14 cellular contexts compared by ENCODE assay signal in the genomic region with DNA sequence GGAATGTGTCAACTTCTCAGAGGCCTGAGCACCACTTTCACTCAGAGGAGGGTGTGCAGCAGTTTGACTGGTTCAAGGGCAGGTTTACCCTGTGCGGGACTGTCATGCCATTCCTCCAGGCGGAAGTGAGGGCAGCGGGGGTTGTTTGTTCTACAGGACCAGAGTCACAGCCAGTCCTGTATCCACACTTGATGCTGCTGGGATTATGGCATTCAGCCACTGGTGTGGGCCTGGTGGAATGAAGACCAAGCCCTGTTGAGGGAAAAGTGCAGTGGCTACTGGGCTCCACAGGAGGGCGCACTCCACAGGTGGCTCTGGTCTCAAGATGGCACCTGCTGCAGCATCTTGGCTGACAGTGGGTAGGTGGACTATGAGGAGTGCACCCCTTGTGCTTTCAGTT. TPM values are rescaled to one million over a fixed set of nuclear protein-coding genes. Genes with fewer than 3 reads are reported as not detected.
DNase-seq lines count a peak whose midpoint lies in the region; ATAC-seq and TF ChIP-seq lines count a peak whose summit lies in the region.
"Had no signal": no experiment of that assay in that cellular context is flagged by ENCODE, and none has a peak within 500 bp of the region (broad histone marks: within the 10 kb centered on the region; RNA-seq: fewer than 3 reads in every experiment).

No MANE protein-coding gene starts in this region.

- H3K4me1 ChIP-seq in Panc1 (ENCODE audit: control insufficient read depth, insufficient read depth, low read length), result no peaks in the 10 kb centered on the region
- no peaks in the 10 kb centered on the region for H3K4me1 ChIP-seq in upper lobe of left lung
- H3K4me1 ChIP-seq: uterus had no signal

- H3K36me3 ChIP-seq in Panc1 (ENCODE audit: control insufficient read depth, insufficient read depth, low read length) (no peaks in the 10 kb centered on the region; the same call in 1 of the 2 replicates), upper lobe of left lung (no peaks in the 10 kb centered on the region)
- H3K36me3 ChIP-seq: BLaER1, uterus had no signal

- intact Hi-C loops in activated CD8-positive, alpha-beta T cell treated with anti-CD3 and anti-CD28 coated beads for 36 hours (cut with micrococcal nuclease), result no loop called here
- intact Hi-C loops in Panc1 (cut with micrococcal nuclease; ENCODE audit: unreplicated experiment), result no loop called here

- H3K9me3 ChIP-seq in Panc1 (ENCODE audit: control insufficient read depth, insufficient read depth, low read depth, low read length) (no peaks in the 10 kb centered on the region), upper lobe of left lung (peaks cover 0 to 6% (median 0%) of the 10 kb centered on the region in 4 donors)

- peak; percentile 30 for TF ChIP-seq CTCF in activated CD8-positive, alpha-beta T cell treated with anti-CD3 and anti-CD28 coated beads for 36 hours (IDR thresholded peaks at IDR 0.05)
- TF ChIP-seq CTCF in Panc1 (IDR thresholded peaks at IDR 0.05) (peak; percentile 67), glutamatergic neuron (IDR thresholded peaks at IDR 0.05; ENCODE audit: partially characterized antibody, unreplicated experiment) (peak; percentile 31), upper lobe of left lung (IDR thresholded peaks at IDR 0.05) (peak; percentile 28 to 80 (median 59))

- no peak overlapping the region for H3K27ac Mint-ChIP-seq in activated CD8-positive, alpha-beta T cell treated with anti-CD3 and anti-CD28 coated beads for 36 hours
- H3K27ac Mint-ChIP-seq in activated CD8-positive, alpha-beta T cell treated with anti-CD3 and anti-CD28 coated beads, Interleukin-2, amount 10 ng/mL, durations not matched to agents 7 days and 5 days, result no peak overlapping the region
- no peak overlapping the region for H3K27ac Mint-ChIP-seq in glutamatergic neuron (ENCODE audit: unreplicated experiment)
- H3K27ac Mint-ChIP-seq: activated naive CD4-positive, alpha-beta T cell treated with anti-CD3 and anti-CD28 coated beads, Interleukin-2, amount 50 U/mL, for 72 hours; IgD-negative memory B cell; nephron progenitor cell had no signal

- H3K4me3 ChIP-seq in Panc1 (ENCODE audit: low read depth in 2 of 2, low read length in 2 of 2), result no peak overlapping the region
- no peak overlapping the region for H3K4me3 ChIP-seq in upper lobe of left lung
- H3K4me3 ChIP-seq: BLaER1, uterus had no signal

- H3K4me3 Mint-ChIP-seq in activated CD8-positive, alpha-beta T cell treated with anti-CD3 and anti-CD28 coated beads for 36 hours, result no peak overlapping the region
- H3K4me3 Mint-ChIP-seq in activated CD8-positive, alpha-beta T cell treated with anti-CD3 and anti-CD28 coated beads, Interleukin-2, amount 10 ng/mL, durations not matched to agents 7 days and 5 days, result no peak overlapping the region
- H3K4me3 Mint-ChIP-seq in glutamatergic neuron (ENCODE audit: unreplicated experiment), result no peak overlapping the region
- H3K4me3 Mint-ChIP-seq: IgD-negative memory B cell, nephron progenitor cell had no signal

- in situ Hi-C loops in Panc1 (cut with HindIII; ENCODE audit: low pct_unique_long_range_greater_than_20kb, low sequenced_read_pairs), result no loop called here

- ATAC-seq in activated CD8-positive, alpha-beta T cell treated with anti-CD3 and anti-CD28 coated beads for 36 hours, result no peak
- ATAC-seq in activated CD8-positive, alpha-beta T cell treated with anti-CD3 and anti-CD28 coated beads, Interleukin-2, amount 10 ng/mL, durations not matched to agents 7 days and 5 days, result no peak
- ATAC-seq in Panc1, result no peak
- peak; percentile 42 to 94 for ATAC-seq in upper lobe of left lung (ENCODE audit: low FRiP score in 2 of 2)
- no peak for ATAC-seq in HG03045 (IDR thresholded peaks at IDR 0.05; ENCODE audit: unreplicated experiment)
- ATAC-seq: activated naive CD4-positive, alpha-beta T cell treated with anti-CD3 and anti-CD28 coated beads, Interleukin-2, amount 50 U/mL, for 72 hours had no signal

- H3K9me3 Mint-ChIP-seq in activated CD8-positive, alpha-beta T cell treated with anti-CD3 and anti-CD28 coated beads for 36 hours, result peaks cover 2% of the 10 kb centered on the region
- no peaks in the 10 kb centered on the region for H3K9me3 Mint-ChIP-seq in activated CD8-positive, alpha-beta T cell treated with anti-CD3 and anti-CD28 coated beads, Interleukin-2, amount 10 ng/mL, durations not matched to agents 7 days and 5 days (ENCODE audit: insufficient read depth)
- no peaks in the 10 kb centered on the region for H3K9me3 Mint-ChIP-seq in glutamatergic neuron (ENCODE audit: unreplicated experiment)

- TF ChIP-seq EP300 in upper lobe of left lung (IDR thresholded peaks at IDR 0.05), result no peak

- no peaks in the 10 kb centered on the region for H3K36me3 Mint-ChIP-seq in activated CD8-positive, alpha-beta T cell treated with anti-CD3 and anti-CD28 coated beads for 36 hours (ENCODE audit: low read depth)
- H3K36me3 Mint-ChIP-seq in activated CD8-positive, alpha-beta T cell treated with anti-CD3 and anti-CD28 coated beads, Interleukin-2, amount 10 ng/mL, durations not matched to agents 7 days and 5 days (ENCODE audit: low read depth), result no peaks in the 10 kb centered on the region
- H3K36me3 Mint-ChIP-seq in glutamatergic neuron (ENCODE audit: unreplicated experiment), result peaks cover 4% of the 10 kb centered on the region
- H3K36me3 Mint-ChIP-seq: activated naive CD4-positive, alpha-beta T cell treated with anti-CD3 and anti-CD28 coated beads, Interleukin-2, amount 50 U/mL, for 72 hours had no signal

- 47 to 73% methylated on average over 2 to 4 of the region's 4 CpGs for WGBS in upper lobe of left lung, 2 donors

- no peak for TF ChIP-seq POLR2A in upper lobe of left lung (IDR thresholded peaks at IDR 0.05)

- DNase-seq in activated CD8-positive, alpha-beta T cell treated with anti-CD3 and anti-CD28 coated beads for 36 hours, result peak; percentile 18
- no peak for DNase-seq in activated CD8-positive, alpha-beta T cell treated with anti-CD3 and anti-CD28 coated beads, Interleukin-2, amount 10 ng/mL, durations not matched to agents 7 days and 5 days
- DNase-seq in Panc1 (ENCODE audit: low read depth, low spot score), result no peak
- DNase-seq in glutamatergic neuron, result no peak
- peak in 1 of 2 donors; percentile 85 for DNase-seq in upper lobe of left lung
- DNase-seq in NCI-H1417 (lab: John Stamatoyannopoulos, UW), result no peak
- no peak for DNase-seq in HCEC 1CT
- DNase-seq: NCI-H774, nephron progenitor cell, uterus had no signal

- CTCF ChIA-PET in activated CD8-positive, alpha-beta T cell treated with anti-CD3 and anti-CD28 coated beads for 36 hours (lab: Charles Lee), result interaction anchor here (1.2 to 3.5 kb wide), 2 partner anchors 55 to 58 kb away, joined by 4 to 13 read pairs; no protein-coding TSS in a partner anchor
- CTCF ChIA-PET in activated CD8-positive, alpha-beta T cell treated with anti-CD3 and anti-CD28 coated beads, Interleukin-2, amount 10 ng/mL, durations not matched to agents 7 days and 5 days (lab: Charles Lee), result no interaction called here
- CTCF ChIA-PET in Panc1 (lab: Charles Lee), result no interaction called here

- H3K27me3 ChIP-seq in Panc1 (ENCODE audit: control insufficient read depth, insufficient read depth, low read length) (peaks cover 7% of the 10 kb centered on the region), upper lobe of left lung (no peaks in the 10 kb centered on the region)
- H3K27me3 ChIP-seq: BLaER1, uterus had no signal

- H3K27me3 Mint-ChIP-seq in activated CD8-positive, alpha-beta T cell treated with anti-CD3 and anti-CD28 coated beads for 36 hours, result peaks cover 28% of the 10 kb centered on the region
- H3K27me3 Mint-ChIP-seq in activated CD8-positive, alpha-beta T cell treated with anti-CD3 and anti-CD28 coated beads, Interleukin-2, amount 10 ng/mL, durations not matched to agents 7 days and 5 days (ENCODE audit: low read depth), result peaks cover 12% of the 10 kb centered on the region
- H3K27me3 Mint-ChIP-seq in glutamatergic neuron (ENCODE audit: unreplicated experiment), result no peaks in the 10 kb centered on the region

- no peak overlapping the region for H3K27ac ChIP-seq in Panc1 (ENCODE audit: low read length)
- H3K27ac ChIP-seq in upper lobe of left lung, result no peak overlapping the region
- H3K27ac ChIP-seq: BLaER1, uterus had no signal

- BruUV-seq in Panc1 (replicated peaks; lab: Mats Ljungman, UMichigan), result no TSS peak

- no peaks in the 10 kb centered on the region for H3K4me1 Mint-ChIP-seq in activated CD8-positive, alpha-beta T cell treated with anti-CD3 and anti-CD28 coated beads for 36 hours (ENCODE audit: low read depth)
- H3K4me1 Mint-ChIP-seq in activated CD8-positive, alpha-beta T cell treated with anti-CD3 and anti-CD28 coated beads, Interleukin-2, amount 10 ng/mL, durations not matched to agents 7 days and 5 days (ENCODE audit: low read depth), result no peaks in the 10 kb centered on the region
- H3K4me1 Mint-ChIP-seq in glutamatergic neuron (ENCODE audit: low read depth, unreplicated experiment), result peaks cover 1% of the 10 kb centered on the region
- H3K4me1 Mint-ChIP-seq: nephron progenitor cell had no signal

- POLR2A ChIA-PET in activated CD8-positive, alpha-beta T cell treated with anti-CD3 and anti-CD28 coated beads for 36 hours (lab: Charles Lee), result no interaction called here
- POLR2A ChIA-PET in activated CD8-positive, alpha-beta T cell treated with anti-CD3 and anti-CD28 coated beads, Interleukin-2, amount 10 ng/mL, durations not matched to agents 7 days and 5 days (lab: Charles Lee), result no interaction called here
- POLR2A ChIA-PET in Panc1 (lab: Charles Lee), result no interaction called here

RNA-seq across cellular contexts. Expression of gene SEMG2, which starts 14.8 kb away (rescaled TPM):
- total RNA-seq in activated CD8-positive, alpha-beta T cell treated with anti-CD3 and anti-CD28 coated beads for 36 hours, result not detected
- total RNA-seq in activated CD8-positive, alpha-beta T cell treated with anti-CD3 and anti-CD28 coated beads, Interleukin-2, amount 10 ng/mL, durations not matched to agents 7 days and 5 days, result not detected
- total RNA-seq in Panc1 (2021; ENCODE audit: unreplicated experiment), result not detected
- not detected for polyA plus RNA-seq in Panc1 (2012; ENCODE audit: insufficient read length)
- total RNA-seq in glutamatergic neuron (ENCODE audit: unreplicated experiment), result not detected
- not detected for total RNA-seq in upper lobe of left lung
- total RNA-seq: activated naive CD4-positive, alpha-beta T cell treated with anti-CD3 and anti-CD28 coated beads, Interleukin-2, amount 50 U/mL, for 72 hours; uterus had no signal
- polyA plus RNA-seq: IgD-negative memory B cell had no signal

RNA-seq across cellular contexts. Expression of gene SLPI, which starts 18.4 kb away (rescaled TPM):
- total RNA-seq in activated CD8-positive, alpha-beta T cell treated with anti-CD3 and anti-CD28 coated beads for 36 hours, result not detected
- total RNA-seq in activated CD8-positive, alpha-beta T cell treated with anti-CD3 and anti-CD28 coated beads, Interleukin-2, amount 10 ng/mL, durations not matched to agents 7 days and 5 days, result not detected
- 0.74 TPM for total RNA-seq in Panc1 (2021; ENCODE audit: unreplicated experiment)
- not detected for polyA plus RNA-seq in Panc1 (2012; ENCODE audit: insufficient read length)
- not detected for total RNA-seq in glutamatergic neuron (ENCODE audit: unreplicated experiment)
- total RNA-seq in upper lobe of left lung, result 1,000 to 10,000 TPM; 1,039 to 7,285 (median 2,025) TPM
- total RNA-seq: activated naive CD4-positive, alpha-beta T cell treated with anti-CD3 and anti-CD28 coated beads, Interleukin-2, amount 50 U/mL, for 72 hours had no signal
- polyA plus RNA-seq: IgD-negative memory B cell had no signal

RNA-seq across cellular contexts. Expression of gene SEMG1, which starts 29.2 kb away (rescaled TPM):
- not detected for total RNA-seq in activated CD8-positive, alpha-beta T cell treated with anti-CD3 and anti-CD28 coated beads for 36 hours
- total RNA-seq in activated CD8-positive, alpha-beta T cell treated with anti-CD3 and anti-CD28 coated beads, Interleukin-2, amount 10 ng/mL, durations not matched to agents 7 days and 5 days, result not detected
- total RNA-seq in Panc1 (2021; ENCODE audit: unreplicated experiment) (not detected), glutamatergic neuron (ENCODE audit: unreplicated experiment) (not detected), upper lobe of left lung (not detected)
- polyA plus RNA-seq in Panc1 (2012; ENCODE audit: insufficient read length), result not detected
- total RNA-seq: activated naive CD4-positive, alpha-beta T cell treated with anti-CD3 and anti-CD28 coated beads, Interleukin-2, amount 50 U/mL, for 72 hours; uterus had no signal
- polyA plus RNA-seq: IgD-negative memory B cell had no signal

Comparison
In these comparisons a context has a peak if more than half of its experiments do, and no peak if none do; other contexts are left out.
1. ATAC-seq: peak in upper lobe of left lung (2 of 2); none in activated CD8-positive, alpha-beta T cell treated with anti-CD3 and anti-CD28 coated beads for 36 hours (single experiment), activated CD8-positive, alpha-beta T cell treated with anti-CD3 and anti-CD28 coated beads, Interleukin-2, amount 10 ng/mL, durations not matched to agents 7 days and 5 days (single experiment), Panc1 (single experiment) and HG03045 (single experiment).
2. RNA of gene SLPI, which starts 18.4 kb away (total RNA-seq): 1,039 to 7,285 TPM in upper lobe of left lung; 0.74 TPM in Panc1 (single experiment), not detected in activated CD8-positive, alpha-beta T cell treated with anti-CD3 and anti-CD28 coated beads for 36 hours, not detected in activated CD8-positive, alpha-beta T cell treated with anti-CD3 and anti-CD28 coated beads, Interleukin-2, amount 10 ng/mL, durations not matched to agents 7 days and 5 days and not detected in glutamatergic neuron (single experiment); every median in the first group is over 100 times any median in the second.
3. Peak in every context shown above with its lines, with median percentiles within 50 percentile points of each other: CTCF ChIP-seq.